In the genomic region with DNA sequence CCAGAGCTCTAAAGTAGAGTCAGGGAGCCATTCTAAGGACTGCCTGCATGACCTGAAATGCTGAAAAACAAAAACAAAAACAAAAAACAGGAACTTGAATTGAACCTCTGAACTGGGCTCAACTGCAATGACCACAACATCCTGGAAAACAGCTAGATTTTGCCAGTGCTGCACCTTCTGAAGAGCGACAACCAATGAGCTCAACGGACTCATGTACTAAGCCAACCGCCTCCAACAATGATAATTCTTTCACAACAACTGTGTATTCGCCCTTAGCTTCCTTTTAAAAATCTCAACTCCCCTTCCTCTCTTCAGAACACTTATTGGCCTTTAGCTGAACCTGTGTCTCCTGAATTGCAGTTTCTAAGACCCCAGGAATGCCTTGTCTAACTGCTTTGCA, we compare ENCODE assay signal across 16 cellular contexts.
DNase-seq lines count a peak whose midpoint lies in the region; ATAC-seq and TF ChIP-seq lines count a peak whose summit lies in the region.
"Had no signal": no experiment of that assay in that cellular context is flagged by ENCODE, and none has a peak within 500 bp of the region (broad histone marks: within the 10 kb centered on the region; RNA-seq: fewer than 3 reads in every experiment).

No MANE protein-coding gene starts in this region.

- no peaks in the 10 kb centered on the region for H3K9me2 ChIP-seq in OCI-LY7 (ENCODE audit: insufficient read depth, low read length)

- H3K4me1 Mint-ChIP-seq in T-helper 1 cell treated with Interleukin-12 subunit alpha and Interleukin-12 subunit beta and Interleukin-4 antibody, amounts not matched to agents 30 μg/mL and 1 μg/mL, for 36 hours (ENCODE audit: low read depth) = peaks cover 80% of the 10 kb centered on the region

- peak overlapping the region; percentile 2 to 87 (median 72); a peak in 19 of 22 replicates for H3K27ac ChIP-seq in BLaER1 treated with 17β-estradiol and CSF1 and Interleukin-3, amounts not matched to agents 10 nM and 100 nM
- H3K27ac ChIP-seq in HEK293 (ENCODE audit: extremely low read depth, low read depth, low read length) = no peak overlapping the region
- no peak overlapping the region for H3K27ac ChIP-seq in left lung
- H3K27ac ChIP-seq in OCI-LY7 (ENCODE audit: low read depth, low read length, poor library complexity, severe bottlenecking) = no peak overlapping the region
- H3K27ac ChIP-seq: colonic mucosa, uterus, VCaP had no signal

- no peak for DNase-seq in left lung
- DNase-seq in OCI-LY7 (ENCODE audit: low spot score) = no peak
- DNase-seq in NCI-H2107 (lab: John Stamatoyannopoulos, UW) = no peak
- DNase-seq in activated CD8-positive, alpha-beta memory T cell treated with anti-CD3 and anti-CD28 coated beads for 24 hours = no peak
- DNase-seq in stimulated activated CD4-positive, alpha-beta T cell treated with anti-CD3 and anti-CD28 coated beads, Interleukin-12 subunit alpha, Interleukin-12 subunit beta, amount 100 ng/mL, for 4 hours = no peak
- DNase-seq: colonic mucosa; foreskin fibroblast; left cardiac atrium; NCI-H1092; NCI-H774; stimulated activated CD4-positive, alpha-beta T cell treated with anti-CD3 and anti-CD28 coated beads, Interleukin-2, amount 100 ng/mL, for 24 hours; uterus had no signal

- peak overlapping the region in 5 of 10 experiments; percentile 0 to 34 (median 26); a peak in 8 of 20 replicates for H3K4me3 ChIP-seq in BLaER1 treated with 17β-estradiol and CSF1 and Interleukin-3, amounts not matched to agents 10 nM and 100 nM
- H3K4me3 ChIP-seq in HEK293 (ENCODE audit: low read depth, low read length) = no peak overlapping the region
- H3K4me3 ChIP-seq in left lung = no peak overlapping the region
- H3K4me3 ChIP-seq in OCI-LY7 (ENCODE audit: low read depth, low read length, poor library complexity, severe bottlenecking) = no peak overlapping the region
- H3K4me3 ChIP-seq: colonic mucosa, uterus had no signal

- TF ChIP-seq CTCF in HEK293 (tag by site-specific recombination; IDR thresholded peaks at IDR 0.05) = no peak
- no peak for TF ChIP-seq CTCF in left lung (IDR thresholded peaks at IDR 0.05)
- no peak for TF ChIP-seq CTCF in OCI-LY7 (conservative IDR thresholded peaks at IDR 0.05; ENCODE audit: low read length)

- peak overlapping the region; percentile 93 for H3K27ac Mint-ChIP-seq in T-helper 1 cell treated with Interleukin-12 subunit alpha and Interleukin-12 subunit beta and Interleukin-4 antibody, amounts not matched to agents 30 μg/mL and 1 μg/mL, for 36 hours

- no peaks in the 10 kb centered on the region for H4K20me1 ChIP-seq in BLaER1 treated with 17β-estradiol and CSF1 and Interleukin-3, amounts not matched to agents 10 nM and 100 nM
- H4K20me1 ChIP-seq in OCI-LY7 (ENCODE audit: insufficient read depth, low read length) = no peaks in the 10 kb centered on the region

- H2AFZ ChIP-seq in OCI-LY7 (ENCODE audit: low read length) = no peak overlapping the region

- CTCF ChIA-PET in HEK293 (lab: Yijun Ruan, JAX) = no interaction called here
- CTCF ChIA-PET in OCI-LY7 (lab: Charles Lee; ENCODE audit: unreplicated experiment) = interaction anchor here (0.6 kb wide), 1 partner anchor 142 kb away, joined by 3 read pairs; no protein-coding TSS in a partner anchor

- H3K9me3 Mint-ChIP-seq in T-helper 1 cell treated with Interleukin-12 subunit alpha and Interleukin-12 subunit beta and Interleukin-4 antibody, amounts not matched to agents 30 μg/mL and 1 μg/mL, for 36 hours = no peaks in the 10 kb centered on the region

- H3K27me3 Mint-ChIP-seq in T-helper 1 cell treated with Interleukin-12 subunit alpha and Interleukin-12 subunit beta and Interleukin-4 antibody, amounts not matched to agents 30 μg/mL and 1 μg/mL, for 36 hours (ENCODE audit: low read depth) = no peaks in the 10 kb centered on the region

- H3K4me3 Mint-ChIP-seq in T-helper 1 cell treated with Interleukin-12 subunit alpha and Interleukin-12 subunit beta and Interleukin-4 antibody, amounts not matched to agents 30 μg/mL and 1 μg/mL, for 36 hours = peak overlapping the region; percentile 56

- H3K36me3 ChIP-seq in BLaER1 treated with 17β-estradiol and CSF1 and Interleukin-3, amounts not matched to agents 10 nM and 100 nM = peaks cover 0 to 7% (median 0%) of the 10 kb centered on the region in 11 experiments; a peak in 1 of 22 replicates
- H3K36me3 ChIP-seq in HEK293 (ENCODE audit: control insufficient read depth in 2 of 2, insufficient read depth in 1 of 2, low read length in 2 of 2) = peaks cover 0 to 58% of the 10 kb centered on the region in 2 experiments; a peak in 2 of 3 replicates
- H3K36me3 ChIP-seq in left lung = peaks cover 0 to 6% of the 10 kb centered on the region in 2 donors
- H3K36me3 ChIP-seq in OCI-LY7 (ENCODE audit: insufficient read depth, low read length) = no peaks in the 10 kb centered on the region
- H3K36me3 ChIP-seq: colonic mucosa, uterus had no signal

- no peaks in the 10 kb centered on the region for H3K79me2 ChIP-seq in OCI-LY7 (ENCODE audit: insufficient read depth, low read depth, low read length)

- H3K36me3 Mint-ChIP-seq in T-helper 1 cell treated with Interleukin-12 subunit alpha and Interleukin-12 subunit beta and Interleukin-4 antibody, amounts not matched to agents 30 μg/mL and 1 μg/mL, for 36 hours (ENCODE audit: low read depth) = peaks cover 29% of the 10 kb centered on the region

- peak; percentile 21 for ATAC-seq in left lung
- ATAC-seq: left cardiac atrium had no signal

- no peaks in the 10 kb centered on the region for H3K9me3 ChIP-seq in BLaER1 treated with 17β-estradiol and CSF1 and Interleukin-3, amounts not matched to agents 10 nM and 100 nM (replicated peaks in 1 of 11)
- H3K9me3 ChIP-seq in HEK293 (ENCODE audit: control insufficient read depth, insufficient read depth, low read depth, low read length) (no peaks in the 10 kb centered on the region), left lung (no peaks in the 10 kb centered on the region), OCI-LY7 (ENCODE audit: low read length) (no peaks in the 10 kb centered on the region)
- H3K9me3 ChIP-seq: colonic mucosa, uterus had no signal

- no peaks in the 10 kb centered on the region for H3K27me3 ChIP-seq in BLaER1 treated with 17β-estradiol and CSF1 and Interleukin-3, amounts not matched to agents 10 nM and 100 nM
- no peaks in the 10 kb centered on the region for H3K27me3 ChIP-seq in left lung
- H3K27me3 ChIP-seq: colonic mucosa, uterus had no signal

- peak overlapping the region in 7 of 11 experiments; percentile 23 to 69 (median 50); a peak in 12 of 22 replicates for H3K9ac ChIP-seq in BLaER1 treated with 17β-estradiol and CSF1 and Interleukin-3, amounts not matched to agents 10 nM and 100 nM

- no TSS peak for BruUV-seq in OCI-LY7 (replicated peaks; lab: Mats Ljungman, UMichigan)

- intact Hi-C loops in left lung (cut with DNase I) = no loop called here
- intact Hi-C loops in OCI-LY7 (cut with micrococcal nuclease; ENCODE audit: unreplicated experiment) = no loop called here

- POLR2A ChIA-PET in HEK293 (lab: Yijun Ruan, JAX) = no interaction called here
- POLR2A ChIA-PET in OCI-LY7 (lab: Charles Lee) = interaction anchor here (0.6 to 0.7 kb wide), 2 partner anchors 18 to 54 kb away, joined by 4 read pairs; no protein-coding TSS in a partner anchor

- H3K4me2 ChIP-seq in BLaER1 treated with 17β-estradiol and CSF1 and Interleukin-3, amounts not matched to agents 10 nM and 100 nM = peak overlapping the region; percentile 44 to 98 (median 73)
- no peak overlapping the region for H3K4me2 ChIP-seq in OCI-LY7 (ENCODE audit: low read length)

- peaks cover 59 to 79% (median 71%) of the 10 kb centered on the region in 10 experiments for H3K4me1 ChIP-seq in BLaER1 treated with 17β-estradiol and CSF1 and Interleukin-3, amounts not matched to agents 10 nM and 100 nM
- H3K4me1 ChIP-seq in HEK293 (ENCODE audit: control insufficient read depth, insufficient read depth, low read length) (no peaks in the 10 kb centered on the region), left lung (no peaks in the 10 kb centered on the region), OCI-LY7 (ENCODE audit: insufficient read depth, low read length, poor library complexity, severe bottlenecking) (no peaks in the 10 kb centered on the region)
- H3K4me1 ChIP-seq: colonic mucosa, uterus had no signal

TF ChIP-seq in HEK293, 187 proteins besides CTCF, POLR2A, EP300 and RAD21:
- TF ChIP-seq, protein P1, sequence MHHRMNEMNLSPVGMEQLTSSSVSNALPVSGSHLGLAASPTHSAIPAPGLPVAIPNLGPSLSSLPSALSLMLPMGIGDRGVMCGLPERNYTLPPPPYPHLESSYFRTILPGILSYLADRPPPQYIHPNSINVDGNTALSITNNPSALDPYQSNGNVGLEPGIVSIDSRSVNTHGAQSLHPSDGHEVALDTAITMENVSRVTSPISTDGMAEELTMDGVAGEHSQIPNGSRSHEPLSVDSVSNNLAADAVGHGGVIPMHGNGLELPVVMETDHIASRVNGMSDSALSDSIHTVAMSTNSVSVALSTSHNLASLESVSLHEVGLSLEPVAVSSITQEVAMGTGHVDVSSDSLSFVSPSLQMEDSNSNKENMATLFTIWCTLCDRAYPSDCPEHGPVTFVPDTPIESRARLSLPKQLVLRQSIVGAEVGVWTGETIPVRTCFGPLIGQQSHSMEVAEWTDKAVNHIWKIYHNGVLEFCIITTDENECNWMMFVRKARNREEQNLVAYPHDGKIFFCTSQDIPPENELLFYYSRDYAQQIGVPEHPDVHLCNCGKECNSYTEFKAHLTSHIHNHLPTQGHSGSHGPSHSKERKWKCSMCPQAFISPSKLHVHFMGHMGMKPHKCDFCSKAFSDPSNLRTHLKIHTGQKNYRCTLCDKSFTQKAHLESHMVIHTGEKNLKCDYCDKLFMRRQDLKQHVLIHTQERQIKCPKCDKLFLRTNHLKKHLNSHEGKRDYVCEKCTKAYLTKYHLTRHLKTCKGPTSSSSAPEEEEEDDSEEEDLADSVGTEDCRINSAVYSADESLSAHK (tag by site-specific recombination; IDR thresholded peaks at IDR 0.05) = 0 out of 2 replicates have a peak, but pooled peaks have one; percentile 50
- TF ChIP-seq, protein P2, sequence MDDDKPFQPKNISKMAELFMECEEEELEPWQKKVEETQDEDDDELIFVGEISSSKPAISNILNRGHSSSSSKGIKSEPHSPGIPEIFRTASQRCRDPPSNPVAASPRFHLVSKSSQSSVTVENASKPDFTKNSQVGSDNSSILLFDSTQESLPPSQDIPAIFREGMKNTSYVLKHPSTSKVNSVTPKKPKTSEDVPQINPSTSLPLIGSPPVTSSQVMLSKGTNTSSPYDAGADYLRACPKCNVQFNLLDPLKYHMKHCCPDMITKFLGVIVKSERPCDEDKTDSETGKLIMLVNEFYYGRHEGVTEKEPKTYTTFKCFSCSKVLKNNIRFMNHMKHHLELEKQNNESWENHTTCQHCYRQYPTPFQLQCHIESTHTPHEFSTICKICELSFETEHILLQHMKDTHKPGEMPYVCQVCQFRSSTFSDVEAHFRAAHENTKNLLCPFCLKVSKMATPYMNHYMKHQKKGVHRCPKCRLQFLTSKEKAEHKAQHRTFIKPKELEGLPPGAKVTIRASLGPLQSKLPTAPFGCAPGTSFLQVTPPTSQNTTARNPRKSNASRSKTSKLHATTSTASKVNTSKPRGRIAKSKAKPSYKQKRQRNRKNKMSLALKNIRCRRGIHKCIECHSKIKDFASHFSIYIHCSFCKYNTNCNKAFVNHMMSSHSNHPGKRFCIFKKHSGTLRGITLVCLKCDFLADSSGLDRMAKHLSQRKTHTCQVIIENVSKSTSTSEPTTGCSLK (tag by site-specific recombination; IDR thresholded peaks at IDR 0.05) = no peak

Comparison
In these comparisons a context has a peak if more than half of its experiments do, and no peak if none do; other contexts are left out.
1. H3K27ac ChIP-seq: peak in BLaER1 treated with 17β-estradiol and CSF1 and Interleukin-3, amounts not matched to agents 10 nM and 100 nM (11 of 11); none in HEK293 (single experiment), left lung (0 of 2) and OCI-LY7 (single experiment).